In the genomic region with DNA sequence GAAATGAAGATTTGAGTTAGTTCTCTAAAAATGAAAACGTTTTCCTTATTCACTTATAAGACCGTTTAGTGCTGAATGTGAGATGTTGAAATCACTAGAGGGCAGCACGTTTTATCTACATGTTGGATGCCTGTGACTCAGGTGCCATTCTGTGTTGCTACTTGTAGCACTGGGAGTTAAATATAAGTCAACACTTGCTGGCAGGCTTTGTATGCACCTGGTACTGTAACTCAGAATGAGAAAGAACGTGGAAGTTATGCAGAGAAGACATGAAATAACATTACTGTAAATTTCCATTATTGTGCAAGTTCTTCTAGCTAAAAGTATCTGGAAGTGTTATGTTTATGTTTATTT, we compare ENCODE assay signal across 8 cellular contexts. TPM values are rescaled to one million over a fixed set of nuclear protein-coding genes. Genes with fewer than 3 reads are reported as not detected.
DNase-seq lines count a peak whose midpoint lies in the region; ATAC-seq and TF ChIP-seq lines count a peak whose summit lies in the region.

No MANE protein-coding gene starts in this region.

- H4K8ac ChIP-seq in IMR-90 (ENCODE audit: low read depth in 2 of 2, low read length in 2 of 2), result 0 out of 4 replicates have a peak overlapping the region, but pooled peaks of 1 of the 2 experiments have one; percentile 43

- H3K4ac ChIP-seq in IMR-90 (ENCODE audit: low read depth, low read length), result no peak overlapping the region

- H3K9ac ChIP-seq in IMR-90 (ENCODE audit: low read depth, low read length), result no peak overlapping the region

- POLR2A ChIA-PET in IMR-90 (lab: Charles Lee; ENCODE audit: unreplicated experiment), result no interaction called here

- 0 out of 3 replicates have a peak overlapping the region, but pooled peaks have one; percentile 7 for H2BK15ac ChIP-seq in IMR-90 (ENCODE audit: low read depth, low read length)

- no peak overlapping the region for H3K18ac ChIP-seq in IMR-90 (ENCODE audit: low read depth, low read length)

- no peak overlapping the region for H3K27ac ChIP-seq in IMR-90 (ENCODE audit: insufficient read depth, low read length)
- H3K27ac ChIP-seq in foreskin keratinocyte, result peak overlapping the region; percentile 61

- no peak overlapping the region for H3K23ac ChIP-seq in IMR-90 (ENCODE audit: low read depth, low read length)

- H3K4me3 ChIP-seq in IMR-90 (ENCODE audit: insufficient read depth, low read depth, low read length) (no peak overlapping the region), skeletal muscle cell (ENCODE audit: low read depth, low read length) (no peak overlapping the region)

- TF ChIP-seq RAD21 in IMR-90 (IDR thresholded peaks at IDR 0.05; ENCODE audit: low read length), result peak; percentile 37

- H2BK120ac ChIP-seq in IMR-90 (ENCODE audit: low read depth, low read length), result 0 out of 2 replicates have a peak overlapping the region, but pooled peaks have one; percentile 6

- H3K4me2 ChIP-seq in IMR-90 (ENCODE audit: low read depth, low read length), result no peak overlapping the region

- H2AK5ac ChIP-seq in IMR-90 (ENCODE audit: low read depth, low read length), result no peak overlapping the region

- BruUV-seq in IMR-90 (replicated peaks; lab: Mats Ljungman, UMichigan), result no TSS peak

- H2BK5ac ChIP-seq in IMR-90 (ENCODE audit: low read depth, low read length, poor library complexity, severe bottlenecking), result peak overlapping the region; percentile 67

- no peak overlapping the region for H2AK9ac ChIP-seq in IMR-90 (replicated peaks; ENCODE audit: low read depth, low read length, poor library complexity)

- H2BK20ac ChIP-seq in IMR-90 (ENCODE audit: low read depth, low read length), result peak overlapping the region; percentile 65; the same call in 1 of the 2 replicates

- H3K27me3 ChIP-seq in IMR-90 (ENCODE audit: control insufficient read depth, insufficient read depth, low read length) (no peaks in the 10 kb centered on the region), foreskin keratinocyte (no peaks in the 10 kb centered on the region)

- in situ Hi-C loops in IMR-90 (cut with MboI; ENCODE audit: low sequenced_read_pairs), result no loop called here
- in situ Hi-C loops in SK-MEL-5 (cut with HindIII; ENCODE audit: low pct_unique_long_range_greater_than_20kb, low sequenced_read_pairs), result no loop called here

- H3K56ac ChIP-seq in IMR-90 (ENCODE audit: extremely low read depth, insufficient read depth, low read length), result no peak overlapping the region

- intact Hi-C loops in IMR-90 (cut with micrococcal nuclease), result loop anchor here (10.0 kb wide), 1 partner anchor 289 kb away; no protein-coding TSS in a partner anchor

- no peak for TF ChIP-seq POLR2A in IMR-90 (IDR thresholded peaks at IDR 0.05; ENCODE audit: low read depth, low read length)

- 25% methylated on average over 1 of the region's 4 CpGs; no CpG with 5 or more reads in 1 of the 2 experiments for WGBS in IMR-90 (ENCODE audit: extremely low coverage in 2 of 2, insufficient read length in 1 of 2), 2 experiments

- peaks cover 2 to 41% of the 10 kb centered on the region in 2 experiments for H3K79me1 ChIP-seq in IMR-90 (ENCODE audit: low read depth in 1 of 2, low read length in 2 of 2)

- H3K4me1 ChIP-seq in IMR-90 (ENCODE audit: control insufficient read depth, insufficient read depth, low read length), result peaks cover 5% of the 10 kb centered on the region; the same call in 1 of the 2 replicates
- peaks cover 20% of the 10 kb centered on the region for H3K4me1 ChIP-seq in foreskin keratinocyte

- H2AFZ ChIP-seq in IMR-90 (replicated peaks; ENCODE audit: low read length, poor library complexity), result no peak overlapping the region

- dilution Hi-C loops in IMR-90 (cut with HindIII; ENCODE audit: low sequenced_read_pairs, unreplicated experiment), result no loop called here

- H4K5ac ChIP-seq in IMR-90 (ENCODE audit: low read depth, low read length), result no peak overlapping the region

- 0 out of 2 replicates have a peak overlapping the region, but pooled peaks have one; percentile 34 for H3K14ac ChIP-seq in IMR-90 (replicated peaks; ENCODE audit: low read depth, low read length)

- DNase-seq in AG08395 (ENCODE audit: low spot score) (peak; percentile 21), IMR-90 (peak; percentile 91), SK-MEL-5 (ENCODE audit: low read depth, low spot score) (peak; percentile 53), foreskin keratinocyte (peak; percentile 96 to 98), skeletal muscle cell (ENCODE audit: low read depth) (peak; percentile 73), NCI-H1436 (lab: John Stamatoyannopoulos, UW) (no peak), activated gamma-delta T cell treated with Interleukin-2 at 50 U/mL for 16 hours (no peak)

- CTCF ChIA-PET in IMR-90 (lab: Yijun Ruan, JAX), result interaction anchor here (0.6 to 1.2 kb wide), 4 partner anchors 8 to 683 kb away, joined by 3 to 5 read pairs (median 3); a partner anchor contains a TSS

- peaks cover 4% of the 10 kb centered on the region for H3K36me3 ChIP-seq in IMR-90 (ENCODE audit: control insufficient read depth, insufficient read depth, low read length)

- ATAC-seq in GM18499 (IDR thresholded peaks at IDR 0.05; ENCODE audit: insufficient read depth, unreplicated experiment), result peak; percentile 65
- peak; percentile 83 for ATAC-seq in IMR-90 (ENCODE audit: low read depth)
- ATAC-seq in foreskin keratinocyte, result peak; percentile 97

- peak; percentile 38 for TF ChIP-seq CTCF in IMR-90 (conservative IDR thresholded peaks at IDR 0.05; ENCODE audit: low read depth, low read length)
- TF ChIP-seq CTCF in foreskin keratinocyte (conservative IDR thresholded peaks at IDR 0.05), result peak; percentile 86

- peaks cover 3% of the 10 kb centered on the region for H3K9me1 ChIP-seq in IMR-90 (ENCODE audit: insufficient read depth, low read length)

- no peak overlapping the region for H4K91ac ChIP-seq in IMR-90 (ENCODE audit: insufficient read depth, low read depth, low read length)

- H3K9me3 ChIP-seq in IMR-90 (ENCODE audit: control insufficient read depth, insufficient read depth, low read length), result no peaks in the 10 kb centered on the region

- H4K20me1 ChIP-seq in IMR-90 (ENCODE audit: insufficient read depth, low read length), result no peaks in the 10 kb centered on the region

TF ChIP-seq in IMR-90, 13 proteins besides CTCF, POLR2A, EP300 and RAD21:
- TF ChIP-seq MAZ (IDR thresholded peaks at IDR 0.05; ENCODE audit: borderline replicate concordance, low read depth, low read length), result no peak
- TF ChIP-seq CHD1 (IDR thresholded peaks at IDR 0.05; ENCODE audit: low read depth, low read length), result no peak
- peak; percentile 89 for TF ChIP-seq BHLHE40 (IDR thresholded peaks at IDR 0.05; ENCODE audit: low read depth, low read length)
TF ChIP-seq in IMR-90: peak in this region for 1.

RNA-seq across cellular contexts. Expression of a gene that starts 45.9 kb away (rescaled TPM):
- total RNA-seq in IMR-90 (2012; rRNA removed), result 16.3 and 21.4 TPM in 2 replicates
- polyA plus RNA-seq in IMR-90 (2012; rRNA removed), result 3.9 and 5.7 TPM in 2 replicates
- 0.84 and 1.6 TPM in 2 replicates for polyA plus RNA-seq in IMR-90 (2012; cell fraction: cytosol; rRNA removed)
- 0.77 and 4.0 TPM in 2 replicates for polyA plus RNA-seq in IMR-90 (2012; cell fraction: nucleus; rRNA removed; ENCODE audit: low replicate concordance)
- total RNA-seq in SK-MEL-5 (2014; rRNA removed; shearing (Covaris generic)), result 14.4 and 16.4 TPM in 2 replicates
- polyA plus RNA-seq in SK-MEL-5 (2015; cell fraction: cytosol; rRNA removed), result 12.0 and 16.4 TPM in 2 replicates
- 6.1 and 7.2 TPM in 2 replicates for polyA plus RNA-seq in SK-MEL-5 (2015; cell fraction: nucleus; rRNA removed)
- total RNA-seq in foreskin keratinocyte, result 9.1 and 11.1 TPM in 2 replicates
- polyA plus RNA-seq in foreskin keratinocyte, result 1.7 TPM in 2 replicates

Comparison
In these comparisons a context has a peak if more than half of its experiments do, and no peak if none do; other contexts are left out.
1. DNase-seq: peak in AG08395 (single experiment), IMR-90 (single experiment), SK-MEL-5 (single experiment), foreskin keratinocyte (2 of 2) and skeletal muscle cell (single experiment); none in NCI-H1436 (single experiment) and activated gamma-delta T cell treated with Interleukin-2 at 50 U/mL for 16 hours (single experiment).
2. Peak in every context shown above with its lines, with median percentiles within 50 percentile points of each other: ATAC-seq.